ENCODE assay signal across 8 cellular contexts in genomic region chr2:102251042-102251848, GRCh38.
DNase-seq lines count a peak whose midpoint lies in the region; TF ChIP-seq lines count a peak whose summit lies in the region.

No MANE protein-coding gene starts in this region.

- intact Hi-C loops in adrenal gland (cut with DNase I) = loop anchor here (5.0 to 10.0 kb wide), 3 partner anchors 94 to 196 kb away; no protein-coding TSS in a partner anchor

- H3K9me3 ChIP-seq in SK-N-MC (ENCODE audit: low read depth, low read length) (no peaks in the 10 kb centered on the region), adrenal gland (replicated peaks in 1 of 3) (no peaks in the 10 kb centered on the region)

- TF ChIP-seq CTCF in adrenal gland (IDR thresholded peaks at IDR 0.05) = peak; percentile 37 to 70 (median 64)

- H3K36me3 ChIP-seq in SK-N-MC (ENCODE audit: insufficient read depth, low read length) (no peaks in the 10 kb centered on the region), adrenal gland (replicated peaks in 1 of 2) (no peaks in the 10 kb centered on the region)

- peak; percentile 14 for DNase-seq in NCI-H2227 (lab: John Stamatoyannopoulos, UW; ENCODE audit: unreplicated experiment)
- no peak for DNase-seq in NCI-H2227 treated with DMSO at 0.1 percent for 48 hours (lab: John Stamatoyannopoulos, UW)
- no peak for DNase-seq in SK-N-MC (ENCODE audit: low read depth, low spot score)
- peak in 6 of 7 donors; percentile 55 to 76 (median 64) for DNase-seq in adrenal gland
- peak; percentile 82 for DNase-seq in iPS-NIHi7 (ENCODE audit: extremely low spot score)
- peak; percentile 44 to 63 for DNase-seq in stimulated activated CD4-positive, alpha-beta T cell treated with anti-CD3 and anti-CD28 coated beads, Interleukin-15, amount 100 ng/mL, for 1 hour (ENCODE audit: low read depth in 1 of 2, low spot score in 1 of 2)
- DNase-seq in NCI-H1092 (lab: John Stamatoyannopoulos, UW) = no peak
- no peak for DNase-seq in NCI-H2171 (lab: John Stamatoyannopoulos, UW)

- WGBS in adrenal gland, 4 donors = 4 to 5% (median 5%) methylated on average over 37 to 52 of the region's 52 CpGs

- no peak overlapping the region for H3K9ac ChIP-seq in SK-N-MC (ENCODE audit: insufficient read length)

- TF ChIP-seq POLR2A in adrenal gland (IDR thresholded peaks at IDR 0.05) = no peak

- H3K27ac ChIP-seq in SK-N-MC = no peak overlapping the region
- H3K27ac ChIP-seq in adrenal gland = no peak overlapping the region

- peak overlapping the region; percentile 59 for H3K4me3 ChIP-seq in SK-N-MC
- H3K4me3 ChIP-seq in adrenal gland = peak overlapping the region in 2 of 4 donors; percentile 10 to 45

- H3K4me1 ChIP-seq in adrenal gland (replicated peaks in 1 of 2) = peaks cover 3 to 10% of the 10 kb centered on the region in 2 donors

- H3K27me3 ChIP-seq in adrenal gland = no peaks in the 10 kb centered on the region

Comparison
In these comparisons a context has a peak if more than half of its experiments do, and no peak if none do; other contexts are left out.
1. DNase-seq: peak in NCI-H2227 (single experiment), adrenal gland (6 of 7), iPS-NIHi7 (single experiment) and stimulated activated CD4-positive, alpha-beta T cell treated with anti-CD3 and anti-CD28 coated beads, Interleukin-15, amount 100 ng/mL, for 1 hour (2 of 2); none in NCI-H2227 treated with DMSO at 0.1 percent for 48 hours (single experiment), SK-N-MC (single experiment), NCI-H1092 (single experiment) and NCI-H2171 (single experiment).